ENCODE assay signal across 8 cellular contexts in the genomic region with DNA sequence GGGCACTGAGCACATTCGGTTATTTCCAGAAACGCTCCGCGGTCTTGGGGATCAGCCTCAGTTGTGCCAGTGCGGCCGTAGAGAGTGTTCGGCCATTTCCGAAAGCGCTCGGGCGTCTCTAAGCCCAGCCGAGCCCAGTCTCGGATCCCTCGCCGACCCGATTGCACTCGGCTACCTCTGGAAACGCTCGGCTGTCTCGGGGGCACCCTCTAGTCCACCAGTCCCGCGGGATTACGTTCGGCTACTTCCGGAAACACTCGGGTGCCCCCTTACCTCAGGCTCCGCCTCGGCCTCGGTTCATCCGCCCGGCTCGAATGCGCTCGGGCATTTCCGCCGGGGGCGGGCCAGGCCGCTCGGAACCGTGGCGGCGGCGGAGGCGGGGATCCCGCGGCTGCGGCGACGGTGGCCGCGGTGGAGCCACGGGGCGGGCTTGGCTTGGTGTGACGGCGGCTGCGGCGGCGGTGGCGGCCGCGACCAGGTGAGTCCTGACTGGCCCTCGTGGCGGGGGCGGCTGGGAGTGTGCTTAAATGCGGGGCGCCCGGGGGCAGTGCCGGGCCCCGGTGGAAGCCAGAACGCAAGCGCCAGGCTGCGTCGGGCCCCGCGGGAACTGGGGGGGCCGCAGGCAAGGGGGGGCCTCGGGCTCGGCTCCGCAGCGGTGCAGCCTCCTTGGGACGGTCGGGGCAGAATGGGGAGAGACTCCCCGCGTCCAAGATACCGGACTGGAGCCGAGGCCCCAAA. TPM values are rescaled to one million over a fixed set of nuclear protein-coding genes. Genes with fewer than 3 reads are reported as not detected.
A peak's percentile ranks its signal among the peaks of the same experiment; 100 is the strongest.
DNase-seq lines count a peak whose midpoint lies in the region; ATAC-seq and TF ChIP-seq lines count a peak whose summit lies in the region.

A gene (plus strand): TSS at position 347 of the 738 bp plus-strand sequence. CDS start 2,717 bp downstream, outside the sequence.

- H3K27me3 Mint-ChIP-seq in CD14-positive monocyte (ENCODE audit: low read depth in 3 of 3) = peaks cover 0 to 2% (median 1%) of the 10 kb centered on the region in 3 donors
- H3K27me3 Mint-ChIP-seq in dendritic cell treated with granulocyte-macrophage colony-stimulating factor and Interleukin-4, amounts not matched to agents 40 ng/mL and 50 ng/mL, for 4 days = no peaks in the 10 kb centered on the region

- peak; percentile 68 for ATAC-seq in GM19452 (IDR thresholded peaks at IDR 0.05; ENCODE audit: unreplicated experiment)
- ATAC-seq in HG03575 (IDR thresholded peaks at IDR 0.05; ENCODE audit: extremely low read depth, insufficient number of reproducible peaks, low FRiP score, unreplicated experiment) = peak; percentile 28

- peaks cover 37% of the 10 kb centered on the region for H3K4me1 Mint-ChIP-seq in CD14-positive monocyte
- peaks cover 57% of the 10 kb centered on the region for H3K4me1 Mint-ChIP-seq in dendritic cell treated with granulocyte-macrophage colony-stimulating factor and Interleukin-4, amounts not matched to agents 40 ng/mL and 50 ng/mL, for 4 days (ENCODE audit: low read depth)

- peak; percentile 43 for TF ChIP-seq CTCF in CD14-positive monocyte (IDR thresholded peaks at IDR 0.05)

- DNase-seq in CD14-positive monocyte (ENCODE audit: low spot score) = peak; percentile 98
- peak; percentile 100 for DNase-seq in NCI-H82 (lab: John Stamatoyannopoulos, UW)
- peak; percentile 99 for DNase-seq in activated CD4-positive, alpha-beta T cell treated with anti-CD3 and anti-CD28 coated beads, Interleukin-2, amount 50 U/mL, for 4 hours
- DNase-seq in left kidney (ENCODE audit: low read depth, low spot score) = peak; percentile 100
- DNase-seq in stimulated activated CD4-positive, alpha-beta T cell treated with anti-CD3 and anti-CD28 coated beads, Interleukin-1b, Interleukin-23, amount 100 ng/mL, for 48 hours = peak; percentile 100

- peaks cover 21 to 39% of the 10 kb centered on the region in 2 donors for H3K36me3 Mint-ChIP-seq in CD14-positive monocyte
- peaks cover 43% of the 10 kb centered on the region for H3K36me3 Mint-ChIP-seq in dendritic cell treated with granulocyte-macrophage colony-stimulating factor and Interleukin-4, amounts not matched to agents 40 ng/mL and 50 ng/mL, for 4 days (ENCODE audit: low read depth)

- peaks cover 0 to 1% (median 0%) of the 10 kb centered on the region in 7 donors for H3K9me3 Mint-ChIP-seq in CD14-positive monocyte
- H3K9me3 Mint-ChIP-seq in dendritic cell treated with granulocyte-macrophage colony-stimulating factor and Interleukin-4, amounts not matched to agents 40 ng/mL and 50 ng/mL, for 4 days = no peaks in the 10 kb centered on the region

- H3K4me3 Mint-ChIP-seq in CD14-positive monocyte = peak within 1 kb of the TSS; percentile 87 to 93
- H3K4me3 Mint-ChIP-seq in dendritic cell treated with granulocyte-macrophage colony-stimulating factor and Interleukin-4, amounts not matched to agents 40 ng/mL and 50 ng/mL, for 4 days = peak within 1 kb of the TSS; percentile 74

- peak within 1 kb of the TSS; percentile 95 to 99 (median 97) for H3K27ac Mint-ChIP-seq in CD14-positive monocyte
- H3K27ac Mint-ChIP-seq in dendritic cell treated with granulocyte-macrophage colony-stimulating factor and Interleukin-4, amounts not matched to agents 40 ng/mL and 50 ng/mL, for 4 days = peak within 1 kb of the TSS; percentile 90

- intact Hi-C loops in CD14-positive monocyte (cut with micrococcal nuclease) = loop anchor here (5.0 to 10.0 kb wide), 4 partner anchors 36 to 146 kb away; a partner anchor contains a TSS
- intact Hi-C loops in dendritic cell treated with granulocyte-macrophage colony-stimulating factor and Interleukin-4, amounts not matched to agents 40 ng/mL and 50 ng/mL, for 4 days (cut with micrococcal nuclease) = loop anchor here (5.0 kb wide), 1 partner anchor 36 kb away; no protein-coding TSS in a partner anchor

RNA-seq across cellular contexts. Expression of the gene that starts here (rescaled TPM):
- 1 to 10 TPM in 1 of 2 donors, under 1 TPM in 1; 0.99 to 2.0 TPM for polyA plus RNA-seq in CD14-positive monocyte

Comparison
In these comparisons a context has a peak if more than half of its experiments do, and no peak if none do; other contexts are left out.
1. Peak in every context shown above with its lines: DNase-seq and ATAC-seq.